In the genomic region with DNA sequence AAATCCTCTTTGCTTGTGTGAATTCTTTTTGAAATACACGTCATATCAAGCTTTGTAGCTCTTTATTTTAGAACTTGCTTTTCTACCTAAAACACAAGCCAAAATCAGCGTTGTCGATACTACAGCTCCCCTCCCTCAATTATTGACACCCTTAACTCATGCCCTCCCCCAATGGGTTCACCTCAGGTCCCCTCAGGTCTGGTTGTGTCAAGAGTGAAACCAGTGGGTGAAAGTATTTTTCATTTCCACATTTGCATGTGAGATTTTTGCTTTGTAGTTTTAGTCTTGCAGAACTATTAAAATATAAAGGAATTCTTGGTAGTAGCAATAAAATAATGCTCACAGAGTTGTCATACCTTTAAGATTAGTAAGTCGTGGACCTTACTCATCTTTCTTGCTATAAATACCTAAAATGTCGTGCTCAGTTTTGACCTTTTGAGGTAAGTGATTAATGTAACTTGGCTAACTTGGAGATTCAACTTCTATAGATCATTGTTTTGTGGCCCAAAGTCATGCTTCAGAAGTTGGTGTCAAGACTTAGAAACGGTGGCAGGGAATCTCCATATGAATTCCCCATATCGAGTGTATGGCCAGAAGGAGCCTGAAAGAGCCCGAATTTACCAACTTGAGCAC, we compare ENCODE assay signal across 8 cellular contexts. TPM values are rescaled to one million over a fixed set of nuclear protein-coding genes. Genes with fewer than 3 reads are reported as not detected.
A peak's percentile ranks its signal among the peaks of the same experiment; 100 is the strongest.
DNase-seq lines count a peak whose midpoint lies in the region; ATAC-seq and TF ChIP-seq lines count a peak whose summit lies in the region.

No MANE protein-coding gene starts in this region.

- no peak for TF ChIP-seq POLR2A in spleen (IDR thresholded peaks at IDR 0.05)

- H3K27ac Mint-ChIP-seq in T-helper 17 cell, result peak overlapping the region; percentile 78

- peak; percentile 76 for DNase-seq in EL
- peak; percentile 76 for DNase-seq in HCEC 1CT
- DNase-seq in T-helper 17 cell, result no peak
- DNase-seq in iris pigment epithelial cell (ENCODE audit: low read depth), result peak; percentile 74
- no peak for DNase-seq in DMS79 (lab: John Stamatoyannopoulos, UW)
- DNase-seq in NCI-H1092 (lab: John Stamatoyannopoulos, UW), result no peak
- no peak for DNase-seq in spleen
- DNase-seq in GM03348 (ENCODE audit: low spot score), result no peak

- H3K4me1 ChIP-seq in spleen, result peaks cover 13 to 29% (median 18%) of the 10 kb centered on the region in 6 donors

- 70 to 82% (median 80%) methylated on average over 8 of the region's 8 CpGs for WGBS in spleen, 5 donors

- H3K4me3 ChIP-seq in spleen, result peak overlapping the region in 2 of 8 donors; percentile 92 to 97

- intact Hi-C loops in spleen (cut with DNase I; ENCODE audit: low total_unique reads), result no loop called here

- H3K27ac ChIP-seq in spleen, result no peak overlapping the region

- H3K27me3 Mint-ChIP-seq in T-helper 17 cell, result no peaks in the 10 kb centered on the region

- H3K27me3 ChIP-seq in spleen (replicated peaks in 1 of 7), result no peaks in the 10 kb centered on the region

- no peaks in the 10 kb centered on the region for H3K36me3 Mint-ChIP-seq in T-helper 17 cell (ENCODE audit: low read depth)

- no peaks in the 10 kb centered on the region for H3K36me3 ChIP-seq in spleen

- TF ChIP-seq CTCF in spleen (IDR thresholded peaks at IDR 0.05 in 8 of 11, conservative IDR thresholded peaks at IDR 0.05 in 3 of 11), result no peak

- ATAC-seq in T-helper 17 cell, result no peak

- H3K9me3 ChIP-seq in T-helper 17 cell (ENCODE audit: control insufficient read depth, low read length, poor library complexity, severe bottlenecking), result no peaks in the 10 kb centered on the region
- H3K9me3 ChIP-seq in spleen, result no peaks in the 10 kb centered on the region

- H3K4me3 Mint-ChIP-seq in T-helper 17 cell, result peak overlapping the region; percentile 88

- H3K4me1 Mint-ChIP-seq in T-helper 17 cell, result peaks cover 10% of the 10 kb centered on the region

RNA-seq across cellular contexts. Expression of gene ACTR3B, which starts 1.7 kb away (rescaled TPM):
- 10 to 100 TPM in 1 of 2 donors, 1 to 10 TPM in 1; 7.8 to 15.5 TPM for total RNA-seq in T-helper 17 cell
- 10 to 100 TPM in 3 of 7 donors, 1 to 10 TPM in 4; 3.9 to 12.5 (median 8.8) TPM for total RNA-seq in spleen
- 1 to 10 TPM; 4.1 to 4.6 (median 4.2) TPM for polyA plus RNA-seq in spleen

Comparison
In these comparisons a context has a peak if more than half of its experiments do, and no peak if none do; other contexts are left out.
1. DNase-seq: peak in EL (single experiment), HCEC 1CT (single experiment) and iris pigment epithelial cell (single experiment); none in T-helper 17 cell (0 of 3), DMS79 (single experiment), NCI-H1092 (single experiment), spleen (single experiment) and GM03348 (single experiment).